1 cellular context compared by ENCODE assay signal in the genomic region with DNA sequence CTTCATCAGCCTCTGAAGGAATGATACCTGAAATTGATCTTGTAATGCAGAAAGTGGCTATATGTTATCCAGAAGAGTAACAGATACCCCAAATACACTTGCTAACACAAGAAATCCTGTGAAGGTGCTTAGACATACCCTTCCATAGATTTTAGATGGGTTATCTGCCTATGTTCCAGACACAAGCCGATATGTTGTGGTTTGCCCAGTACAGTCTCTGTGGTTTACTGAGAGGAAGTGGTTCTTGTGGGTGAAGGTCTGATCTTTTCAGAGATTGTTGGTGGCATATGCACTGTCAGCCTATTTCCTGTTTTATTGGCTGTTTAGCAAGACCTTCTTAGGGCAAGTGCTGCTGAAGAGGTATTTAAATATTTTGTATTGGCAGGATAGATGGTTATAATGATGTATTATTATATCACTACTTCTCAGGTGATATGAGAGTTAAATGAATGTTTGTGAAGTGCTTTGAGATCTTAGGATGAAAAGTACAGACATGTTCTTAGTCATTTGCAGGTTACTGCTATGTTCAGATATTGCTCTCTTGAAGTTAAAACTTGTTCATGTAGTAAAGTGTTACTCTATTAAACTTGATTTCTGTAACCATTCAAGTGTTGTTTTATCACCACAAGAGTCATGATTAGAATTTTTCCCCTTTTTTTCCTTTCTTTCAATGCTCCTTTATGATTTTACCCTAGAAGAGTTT.
TF ChIP-seq lines count a peak whose summit lies in the region.

No MANE protein-coding gene starts in this region.

TF ChIP-seq in GM12878, 131 proteins besides CTCF, POLR2A, EP300 and RAD21 (continued from another document and continues in another):
- TF ChIP-seq, protein P1, sequence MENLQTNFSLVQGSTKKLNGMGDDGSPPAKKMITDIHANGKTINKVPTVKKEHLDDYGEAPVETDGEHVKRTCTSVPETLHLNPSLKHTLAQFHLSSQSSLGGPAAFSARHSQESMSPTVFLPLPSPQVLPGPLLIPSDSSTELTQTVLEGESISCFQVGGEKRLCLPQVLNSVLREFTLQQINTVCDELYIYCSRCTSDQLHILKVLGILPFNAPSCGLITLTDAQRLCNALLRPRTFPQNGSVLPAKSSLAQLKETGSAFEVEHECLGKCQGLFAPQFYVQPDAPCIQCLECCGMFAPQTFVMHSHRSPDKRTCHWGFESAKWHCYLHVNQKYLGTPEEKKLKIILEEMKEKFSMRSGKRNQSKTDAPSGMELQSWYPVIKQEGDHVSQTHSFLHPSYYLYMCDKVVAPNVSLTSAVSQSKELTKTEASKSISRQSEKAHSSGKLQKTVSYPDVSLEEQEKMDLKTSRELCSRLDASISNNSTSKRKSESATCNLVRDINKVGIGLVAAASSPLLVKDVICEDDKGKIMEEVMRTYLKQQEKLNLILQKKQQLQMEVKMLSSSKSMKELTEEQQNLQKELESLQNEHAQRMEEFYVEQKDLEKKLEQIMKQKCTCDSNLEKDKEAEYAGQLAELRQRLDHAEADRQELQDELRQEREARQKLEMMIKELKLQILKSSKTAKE (IDR thresholded peaks at IDR 0.05; ENCODE audit: low read depth, poor library complexity, severe bottlenecking): peak; percentile 96
- TF ChIP-seq SIN3A (IDR thresholded peaks at IDR 0.05; ENCODE audit: low read depth, low read length) (no peak), MTA3 (IDR thresholded peaks at IDR 0.05; ENCODE audit: borderline replicate concordance, low read length) (peak; percentile 97), ZNF274 (IDR thresholded peaks at IDR 0.05; ENCODE audit: insufficient read depth, insufficient read length) (no peak), NFYA (IDR thresholded peaks at IDR 0.05; ENCODE audit: borderline replicate concordance, low read depth, low read length) (no peak), TCF7 (IDR thresholded peaks at IDR 0.05; ENCODE audit: borderline replicate concordance) (no peak), BACH1 (IDR thresholded peaks at IDR 0.05; ENCODE audit: borderline replicate concordance) (peak; percentile 53; the same call in 1 of the 2 replicates), CREB1 (IDR thresholded peaks at IDR 0.05; ENCODE audit: low read depth) (no peak), BMI1 (IDR thresholded peaks at IDR 0.05; ENCODE audit: borderline replicate concordance) (peak; percentile 54; the same call in 1 of the 2 replicates), WRNIP1 (IDR thresholded peaks at IDR 0.05; ENCODE audit: borderline replicate concordance, low read depth, low read length) (no peak), IRF4 (IDR thresholded peaks at IDR 0.05; ENCODE audit: low read depth, low read length) (peak; percentile 79; the same call in 1 of the 2 replicates), EED (IDR thresholded peaks at IDR 0.05; ENCODE audit: low read depth) (peak; percentile 92), HDAC6 (IDR thresholded peaks at IDR 0.05; ENCODE audit: unreplicated experiment) (no peak), FOXK2 (IDR thresholded peaks at IDR 0.05) (no peak), LARP7 (IDR thresholded peaks at IDR 0.05) (no peak), TCF12 (IDR thresholded peaks at IDR 0.05; ENCODE audit: low read depth, low read length) (0 out of 2 replicates have a peak, but pooled peaks have one; percentile 30), NR2C1 (IDR thresholded peaks at IDR 0.05) (no peak), PML (IDR thresholded peaks at IDR 0.05; ENCODE audit: low read length) (no peak), BCL11A (IDR thresholded peaks at IDR 0.05; ENCODE audit: low read depth, low read length) (peak; percentile 76), CHD2 (IDR thresholded peaks at IDR 0.05; ENCODE audit: borderline replicate concordance, low read depth, low read length) (0 out of 2 replicates have a peak, but pooled peaks have one; percentile 39), RELA (IDR thresholded peaks at IDR 0.05; ENCODE audit: borderline replicate concordance, partially characterized antibody) (no peak), SUPT20H (IDR thresholded peaks at IDR 0.05; ENCODE audit: borderline replicate concordance, control insufficient read depth, low read depth, low read length) (no peak), RFX5 (IDR thresholded peaks at IDR 0.05; ENCODE audit: low read depth, low read length) (no peak), BHLHE40 (IDR thresholded peaks at IDR 0.05; ENCODE audit: borderline replicate concordance in 1 of 2, low read depth in 2 of 2, low read length in 1 of 2) (peak; percentile 63 to 70; a peak in 3 of 4 replicates), ETV6 (conservative IDR thresholded peaks at IDR 0.05 in 1 of 2, IDR thresholded peaks at IDR 0.05 in 1 of 2; ENCODE audit: borderline replicate concordance in 1 of 2, low read depth in 1 of 2) (peak in 1 of 2 experiments; percentile 95; a peak in 2 of 4 replicates), RB1 (IDR thresholded peaks at IDR 0.05; ENCODE audit: borderline replicate concordance) (no peak), EZH2 (IDR thresholded peaks at IDR 0.05; ENCODE audit: borderline replicate concordance, control insufficient read depth, low read depth, low read length) (0 out of 2 replicates have a peak, but pooled peaks have one; percentile 73), NBN (IDR thresholded peaks at IDR 0.05) (peak; percentile 64), HCFC1 (IDR thresholded peaks at IDR 0.05; ENCODE audit: low read length) (no peak), IKZF2 (IDR thresholded peaks at IDR 0.05) (peak; percentile 87 to 94), YY1 (IDR thresholded peaks at IDR 0.05; ENCODE audit: low read depth, low read length) (no peak), TBL1XR1 (IDR thresholded peaks at IDR 0.05; ENCODE audit: low read depth, low read length) (peak; percentile 46; the same call in 1 of the 2 replicates), POLR2AphosphoS2 (IDR thresholded peaks at IDR 0.05; ENCODE audit: low read depth, low read length) (no peak), RUNX3 (IDR thresholded peaks at IDR 0.05; ENCODE audit: low read length) (peak; percentile 100), DPF2 (IDR thresholded peaks at IDR 0.05) (peak; percentile 90), KAT2A (conservative IDR thresholded peaks at IDR 0.05; ENCODE audit: control insufficient read depth, low read depth, low read length) (no peak), POU2F2 (IDR thresholded peaks at IDR 0.05; ENCODE audit: borderline replicate concordance, low read depth, low read length) (peak; percentile 80), ZBED1 (IDR thresholded peaks at IDR 0.05; ENCODE audit: borderline replicate concordance) (peak; percentile 62; the same call in 1 of the 2 replicates)
- TF ChIP-seq, protein P2, sequence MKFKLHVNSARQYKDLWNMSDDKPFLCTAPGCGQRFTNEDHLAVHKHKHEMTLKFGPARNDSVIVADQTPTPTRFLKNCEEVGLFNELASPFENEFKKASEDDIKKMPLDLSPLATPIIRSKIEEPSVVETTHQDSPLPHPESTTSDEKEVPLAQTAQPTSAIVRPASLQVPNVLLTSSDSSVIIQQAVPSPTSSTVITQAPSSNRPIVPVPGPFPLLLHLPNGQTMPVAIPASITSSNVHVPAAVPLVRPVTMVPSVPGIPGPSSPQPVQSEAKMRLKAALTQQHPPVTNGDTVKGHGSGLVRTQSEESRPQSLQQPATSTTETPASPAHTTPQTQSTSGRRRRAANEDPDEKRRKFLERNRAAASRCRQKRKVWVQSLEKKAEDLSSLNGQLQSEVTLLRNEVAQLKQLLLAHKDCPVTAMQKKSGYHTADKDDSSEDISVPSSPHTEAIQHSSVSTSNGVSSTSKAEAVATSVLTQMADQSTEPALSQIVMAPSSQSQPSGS (IDR thresholded peaks at IDR 0.05; ENCODE audit: low read length): peak; percentile 78; the same call in 1 of the 2 replicates
- TF ChIP-seq, protein P3, sequence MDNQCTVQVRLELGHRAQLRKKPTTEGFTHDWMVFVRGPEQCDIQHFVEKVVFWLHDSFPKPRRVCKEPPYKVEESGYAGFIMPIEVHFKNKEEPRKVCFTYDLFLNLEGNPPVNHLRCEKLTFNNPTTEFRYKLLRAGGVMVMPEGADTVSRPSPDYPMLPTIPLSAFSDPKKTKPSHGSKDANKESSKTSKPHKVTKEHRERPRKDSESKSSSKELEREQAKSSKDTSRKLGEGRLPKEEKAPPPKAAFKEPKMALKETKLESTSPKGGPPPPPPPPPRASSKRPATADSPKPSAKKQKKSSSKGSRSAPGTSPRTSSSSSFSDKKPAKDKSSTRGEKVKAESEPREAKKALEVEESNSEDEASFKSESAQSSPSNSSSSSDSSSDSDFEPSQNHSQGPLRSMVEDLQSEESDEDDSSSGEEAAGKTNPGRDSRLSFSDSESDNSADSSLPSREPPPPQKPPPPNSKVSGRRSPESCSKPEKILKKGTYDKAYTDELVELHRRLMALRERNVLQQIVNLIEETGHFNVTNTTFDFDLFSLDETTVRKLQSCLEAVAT (IDR thresholded peaks at IDR 0.05): peak; percentile 99
- TF ChIP-seq, protein P4, sequence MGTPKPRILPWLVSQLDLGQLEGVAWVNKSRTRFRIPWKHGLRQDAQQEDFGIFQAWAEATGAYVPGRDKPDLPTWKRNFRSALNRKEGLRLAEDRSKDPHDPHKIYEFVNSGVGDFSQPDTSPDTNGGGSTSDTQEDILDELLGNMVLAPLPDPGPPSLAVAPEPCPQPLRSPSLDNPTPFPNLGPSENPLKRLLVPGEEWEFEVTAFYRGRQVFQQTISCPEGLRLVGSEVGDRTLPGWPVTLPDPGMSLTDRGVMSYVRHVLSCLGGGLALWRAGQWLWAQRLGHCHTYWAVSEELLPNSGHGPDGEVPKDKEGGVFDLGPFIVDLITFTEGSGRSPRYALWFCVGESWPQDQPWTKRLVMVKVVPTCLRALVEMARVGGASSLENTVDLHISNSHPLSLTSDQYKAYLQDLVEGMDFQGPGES (IDR thresholded peaks at IDR 0.05): no peak
- TF ChIP-seq, protein P5, sequence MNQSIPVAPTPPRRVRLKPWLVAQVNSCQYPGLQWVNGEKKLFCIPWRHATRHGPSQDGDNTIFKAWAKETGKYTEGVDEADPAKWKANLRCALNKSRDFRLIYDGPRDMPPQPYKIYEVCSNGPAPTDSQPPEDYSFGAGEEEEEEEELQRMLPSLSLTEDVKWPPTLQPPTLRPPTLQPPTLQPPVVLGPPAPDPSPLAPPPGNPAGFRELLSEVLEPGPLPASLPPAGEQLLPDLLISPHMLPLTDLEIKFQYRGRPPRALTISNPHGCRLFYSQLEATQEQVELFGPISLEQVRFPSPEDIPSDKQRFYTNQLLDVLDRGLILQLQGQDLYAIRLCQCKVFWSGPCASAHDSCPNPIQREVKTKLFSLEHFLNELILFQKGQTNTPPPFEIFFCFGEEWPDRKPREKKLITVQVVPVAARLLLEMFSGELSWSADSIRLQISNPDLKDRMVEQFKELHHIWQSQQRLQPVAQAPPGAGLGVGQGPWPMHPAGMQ (IDR thresholded peaks at IDR 0.05; ENCODE audit: borderline replicate concordance): peak; percentile 83
- TF ChIP-seq, protein P6, sequence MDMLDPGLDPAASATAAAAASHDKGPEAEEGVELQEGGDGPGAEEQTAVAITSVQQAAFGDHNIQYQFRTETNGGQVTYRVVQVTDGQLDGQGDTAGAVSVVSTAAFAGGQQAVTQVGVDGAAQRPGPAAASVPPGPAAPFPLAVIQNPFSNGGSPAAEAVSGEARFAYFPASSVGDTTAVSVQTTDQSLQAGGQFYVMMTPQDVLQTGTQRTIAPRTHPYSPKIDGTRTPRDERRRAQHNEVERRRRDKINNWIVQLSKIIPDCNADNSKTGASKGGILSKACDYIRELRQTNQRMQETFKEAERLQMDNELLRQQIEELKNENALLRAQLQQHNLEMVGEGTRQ (IDR thresholded peaks at IDR 0.05; ENCODE audit: borderline replicate concordance, low read depth, low read length): no peak
- TF ChIP-seq, protein P7, sequence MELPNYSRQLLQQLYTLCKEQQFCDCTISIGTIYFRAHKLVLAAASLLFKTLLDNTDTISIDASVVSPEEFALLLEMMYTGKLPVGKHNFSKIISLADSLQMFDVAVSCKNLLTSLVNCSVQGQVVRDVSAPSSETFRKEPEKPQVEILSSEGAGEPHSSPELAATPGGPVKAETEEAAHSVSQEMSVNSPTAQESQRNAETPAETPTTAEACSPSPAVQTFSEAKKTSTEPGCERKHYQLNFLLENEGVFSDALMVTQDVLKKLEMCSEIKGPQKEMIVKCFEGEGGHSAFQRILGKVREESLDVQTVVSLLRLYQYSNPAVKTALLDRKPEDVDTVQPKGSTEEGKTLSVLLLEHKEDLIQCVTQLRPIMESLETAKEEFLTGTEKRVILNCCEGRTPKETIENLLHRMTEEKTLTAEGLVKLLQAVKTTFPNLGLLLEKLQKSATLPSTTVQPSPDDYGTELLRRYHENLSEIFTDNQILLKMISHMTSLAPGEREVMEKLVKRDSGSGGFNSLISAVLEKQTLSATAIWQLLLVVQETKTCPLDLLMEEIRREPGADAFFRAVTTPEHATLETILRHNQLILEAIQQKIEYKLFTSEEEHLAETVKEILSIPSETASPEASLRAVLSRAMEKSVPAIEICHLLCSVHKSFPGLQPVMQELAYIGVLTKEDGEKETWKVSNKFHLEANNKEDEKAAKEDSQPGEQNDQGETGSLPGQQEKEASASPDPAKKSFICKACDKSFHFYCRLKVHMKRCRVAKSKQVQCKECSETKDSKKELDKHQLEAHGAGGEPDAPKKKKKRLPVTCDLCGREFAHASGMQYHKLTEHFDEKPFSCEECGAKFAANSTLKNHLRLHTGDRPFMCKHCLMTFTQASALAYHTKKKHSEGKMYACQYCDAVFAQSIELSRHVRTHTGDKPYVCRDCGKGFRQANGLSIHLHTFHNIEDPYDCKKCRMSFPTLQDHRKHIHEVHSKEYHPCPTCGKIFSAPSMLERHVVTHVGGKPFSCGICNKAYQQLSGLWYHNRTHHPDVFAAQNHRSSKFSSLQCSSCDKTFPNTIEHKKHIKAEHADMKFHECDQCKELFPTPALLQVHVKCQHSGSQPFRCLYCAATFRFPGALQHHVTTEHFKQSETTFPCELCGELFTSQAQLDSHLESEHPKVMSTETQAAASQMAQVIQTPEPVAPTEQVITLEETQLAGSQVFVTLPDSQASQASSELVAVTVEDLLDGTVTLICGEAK (IDR thresholded peaks at IDR 0.05; ENCODE audit: borderline replicate concordance): no peak
- TF ChIP-seq, protein P8, sequence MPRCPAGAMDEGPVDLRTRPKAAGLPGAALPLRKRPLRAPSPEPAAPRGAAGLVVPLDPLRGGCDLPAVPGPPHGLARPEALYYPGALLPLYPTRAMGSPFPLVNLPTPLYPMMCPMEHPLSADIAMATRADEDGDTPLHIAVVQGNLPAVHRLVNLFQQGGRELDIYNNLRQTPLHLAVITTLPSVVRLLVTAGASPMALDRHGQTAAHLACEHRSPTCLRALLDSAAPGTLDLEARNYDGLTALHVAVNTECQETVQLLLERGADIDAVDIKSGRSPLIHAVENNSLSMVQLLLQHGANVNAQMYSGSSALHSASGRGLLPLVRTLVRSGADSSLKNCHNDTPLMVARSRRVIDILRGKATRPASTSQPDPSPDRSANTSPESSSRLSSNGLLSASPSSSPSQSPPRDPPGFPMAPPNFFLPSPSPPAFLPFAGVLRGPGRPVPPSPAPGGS (IDR thresholded peaks at IDR 0.05; ENCODE audit: borderline replicate concordance, insufficient read depth, low read depth, low read length, poor library complexity, severe bottlenecking): peak; percentile 37
